In the genomic region with DNA sequence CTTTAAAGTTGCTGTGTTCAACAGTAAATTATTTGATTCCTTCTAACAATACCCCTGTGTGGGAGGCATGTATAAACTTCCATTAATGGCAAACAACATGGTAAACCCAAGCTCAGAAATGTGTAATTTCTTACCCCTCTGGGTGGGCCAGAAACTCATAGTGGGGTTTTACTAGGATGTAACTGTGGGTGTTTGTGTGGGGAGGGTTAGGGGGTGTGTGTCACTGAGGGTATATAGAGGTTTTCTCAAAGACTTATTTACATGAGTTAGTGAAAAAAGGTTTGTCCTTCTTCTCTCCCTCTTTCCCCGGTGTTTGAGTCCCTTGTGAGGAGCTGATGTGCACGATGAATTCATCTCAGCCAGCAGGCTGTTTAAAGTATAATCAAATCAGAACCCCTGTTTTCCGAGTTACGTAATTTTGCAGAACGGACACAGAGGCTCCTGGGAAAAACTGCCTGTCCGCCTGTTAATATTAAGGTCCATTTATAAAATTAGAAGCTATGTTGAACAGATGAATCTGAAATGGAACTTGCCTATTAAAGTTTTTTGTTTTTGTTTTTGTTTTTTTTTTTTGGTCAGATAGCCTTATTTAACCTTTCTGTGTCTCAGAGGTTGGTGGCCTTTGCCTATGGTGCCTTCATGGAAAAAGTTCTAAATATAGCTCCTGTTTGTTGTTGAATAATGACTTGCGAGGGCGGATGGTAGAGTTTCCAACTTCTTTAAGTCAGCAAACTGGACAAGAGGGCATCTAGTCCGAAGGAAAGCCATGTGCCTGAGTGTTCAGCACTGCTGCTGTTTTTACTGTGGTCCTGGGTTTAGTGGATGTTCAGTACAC, we compare ENCODE assay signal across 12 cellular contexts.
DNase-seq lines count a peak whose midpoint lies in the region; ATAC-seq and TF ChIP-seq lines count a peak whose summit lies in the region.
"Had no signal": no experiment of that assay in that cellular context is flagged by ENCODE, and none has a peak within 500 bp of the region (broad histone marks: within the 10 kb centered on the region; RNA-seq: fewer than 3 reads in every experiment).

No MANE protein-coding gene starts in this region.

- no peak for TF ChIP-seq POLR2A in gastroesophageal sphincter (IDR thresholded peaks at IDR 0.05)
- no peak for TF ChIP-seq POLR2A in transverse colon (IDR thresholded peaks at IDR 0.05)
- TF ChIP-seq POLR2A in vagina (IDR thresholded peaks at IDR 0.05): no peak

- 18 to 30% methylated on average over 5 to 9 of the region's 9 CpGs for WGBS in gastroesophageal sphincter (ENCODE audit: low coverage in 1 of 2), 2 donors
- WGBS in transverse colon (ENCODE audit: low coverage in 1 of 2), 2 donors: 73 to 84% methylated on average over 9 of the region's 9 CpGs

- H3K4me3 Mint-ChIP-seq in activated T-helper 1 cell treated with anti-CD3 and anti-CD28 coated beads, Interleukin-12 subunit alpha, Interleukin-12 subunit beta, Interleukin-2, Interleukin-4 antibody, amounts not matched to agents 30 ng/mL and 10 ng/mL and 1 ng/mL, durations not matched to agents 14 hours and 24 hours and 36 hours: no peak overlapping the region
- H3K4me3 Mint-ChIP-seq in activated CD4-positive, alpha-beta T cell treated with anti-CD3 and anti-CD28 coated beads, Interleukin-2, amount 10 ng/mL, durations not matched to agents 7 days and 5 days: no peak overlapping the region
- H3K4me3 Mint-ChIP-seq: activated naive CD8-positive, alpha-beta T cell had no signal

- H3K27ac ChIP-seq in gastroesophageal sphincter: peak overlapping the region; percentile 34 to 67 (median 46)
- H3K27ac ChIP-seq in transverse colon: peak overlapping the region in 3 of 4 donors; percentile 1 to 13 (median 11)
- H3K27ac ChIP-seq in vagina: no peak overlapping the region

- CTCF ChIA-PET in activated CD4-positive, alpha-beta T cell treated with anti-CD3 and anti-CD28 coated beads, Interleukin-2, amount 10 ng/mL, durations not matched to agents 7 days and 5 days (lab: Charles Lee): interaction anchor here (1.3 kb wide), 1 partner anchor 9 kb away, joined by 3 read pairs; no protein-coding TSS in a partner anchor

- no peaks in the 10 kb centered on the region for H3K27me3 Mint-ChIP-seq in activated T-helper 1 cell treated with anti-CD3 and anti-CD28 coated beads, Interleukin-12 subunit alpha, Interleukin-12 subunit beta, Interleukin-2, Interleukin-4 antibody, amounts not matched to agents 30 ng/mL and 10 ng/mL and 1 ng/mL, durations not matched to agents 14 hours and 24 hours and 36 hours (ENCODE audit: insufficient read depth)
- H3K27me3 Mint-ChIP-seq in activated CD4-positive, alpha-beta T cell treated with anti-CD3 and anti-CD28 coated beads, Interleukin-2, amount 10 ng/mL, durations not matched to agents 7 days and 5 days: no peaks in the 10 kb centered on the region
- H3K27me3 Mint-ChIP-seq: activated naive CD8-positive, alpha-beta T cell had no signal

- H3K27ac Mint-ChIP-seq in activated T-helper 1 cell treated with anti-CD3 and anti-CD28 coated beads, Interleukin-12 subunit alpha, Interleukin-12 subunit beta, Interleukin-2, Interleukin-4 antibody, amounts not matched to agents 30 ng/mL and 10 ng/mL and 1 ng/mL, durations not matched to agents 14 hours and 24 hours and 36 hours: peak overlapping the region; percentile 65
- no peak overlapping the region for H3K27ac Mint-ChIP-seq in activated CD4-positive, alpha-beta T cell treated with anti-CD3 and anti-CD28 coated beads, Interleukin-2, amount 10 ng/mL, durations not matched to agents 7 days and 5 days
- H3K27ac Mint-ChIP-seq: activated naive CD8-positive, alpha-beta T cell had no signal

- peaks cover 47% of the 10 kb centered on the region for H3K4me1 Mint-ChIP-seq in activated T-helper 1 cell treated with anti-CD3 and anti-CD28 coated beads, Interleukin-12 subunit alpha, Interleukin-12 subunit beta, Interleukin-2, Interleukin-4 antibody, amounts not matched to agents 30 ng/mL and 10 ng/mL and 1 ng/mL, durations not matched to agents 14 hours and 24 hours and 36 hours (ENCODE audit: low read depth)
- H3K4me1 Mint-ChIP-seq in activated CD4-positive, alpha-beta T cell treated with anti-CD3 and anti-CD28 coated beads, Interleukin-2, amount 10 ng/mL, durations not matched to agents 7 days and 5 days: peaks cover 11% of the 10 kb centered on the region

- H3K36me3 ChIP-seq in gastroesophageal sphincter: peaks cover 0 to 3% of the 10 kb centered on the region in 2 donors
- no peaks in the 10 kb centered on the region for H3K36me3 ChIP-seq in transverse colon
- no peaks in the 10 kb centered on the region for H3K36me3 ChIP-seq in vagina

- TF ChIP-seq CTCF in gastroesophageal sphincter (IDR thresholded peaks at IDR 0.05) (no peak), transverse colon (IDR thresholded peaks at IDR 0.05) (no peak), vagina (IDR thresholded peaks at IDR 0.05) (no peak)

- peaks cover 29% of the 10 kb centered on the region for H3K36me3 Mint-ChIP-seq in activated T-helper 1 cell treated with anti-CD3 and anti-CD28 coated beads, Interleukin-12 subunit alpha, Interleukin-12 subunit beta, Interleukin-2, Interleukin-4 antibody, amounts not matched to agents 30 ng/mL and 10 ng/mL and 1 ng/mL, durations not matched to agents 14 hours and 24 hours and 36 hours (ENCODE audit: low read depth)
- H3K36me3 Mint-ChIP-seq in activated CD4-positive, alpha-beta T cell treated with anti-CD3 and anti-CD28 coated beads, Interleukin-2, amount 10 ng/mL, durations not matched to agents 7 days and 5 days (ENCODE audit: low read depth): peaks cover 18% of the 10 kb centered on the region

- ATAC-seq in gastroesophageal sphincter: no peak
- no peak for ATAC-seq in HG02678 (IDR thresholded peaks at IDR 0.05; ENCODE audit: unreplicated experiment)

- H3K4me3 ChIP-seq in gastroesophageal sphincter (no peak overlapping the region), transverse colon (no peak overlapping the region), vagina (no peak overlapping the region)

- TF ChIP-seq EP300 in gastroesophageal sphincter (IDR thresholded peaks at IDR 0.05) (no peak), transverse colon (IDR thresholded peaks at IDR 0.05; ENCODE audit: low read depth) (no peak)

- H3K4me1 ChIP-seq in gastroesophageal sphincter: peaks cover 0 to 22% (median 0%) of the 10 kb centered on the region in 3 donors
- no peaks in the 10 kb centered on the region for H3K4me1 ChIP-seq in transverse colon
- H3K4me1 ChIP-seq in vagina: no peaks in the 10 kb centered on the region

- H3K27me3 ChIP-seq in gastroesophageal sphincter (no peaks in the 10 kb centered on the region), transverse colon (no peaks in the 10 kb centered on the region), vagina (no peaks in the 10 kb centered on the region)

- no peaks in the 10 kb centered on the region for H3K9me3 ChIP-seq in gastroesophageal sphincter
- no peaks in the 10 kb centered on the region for H3K9me3 ChIP-seq in transverse colon
- no peaks in the 10 kb centered on the region for H3K9me3 ChIP-seq in vagina

- in situ Hi-C loops in transverse colon (cut with MboI; ENCODE audit: low pct_ligation_motif_present in 1 of 4, low pct_unique_long_range_greater_than_20kb in 1 of 4, low sequenced_read_pairs in 3 of 4): no loop called here

- no peaks in the 10 kb centered on the region for H3K9me3 Mint-ChIP-seq in activated T-helper 1 cell treated with anti-CD3 and anti-CD28 coated beads, Interleukin-12 subunit alpha, Interleukin-12 subunit beta, Interleukin-2, Interleukin-4 antibody, amounts not matched to agents 30 ng/mL and 10 ng/mL and 1 ng/mL, durations not matched to agents 14 hours and 24 hours and 36 hours
- H3K9me3 Mint-ChIP-seq in activated CD4-positive, alpha-beta T cell treated with anti-CD3 and anti-CD28 coated beads, Interleukin-2, amount 10 ng/mL, durations not matched to agents 7 days and 5 days: no peaks in the 10 kb centered on the region

- POLR2A ChIA-PET in activated CD4-positive, alpha-beta T cell treated with anti-CD3 and anti-CD28 coated beads, Interleukin-2, amount 10 ng/mL, durations not matched to agents 7 days and 5 days (lab: Charles Lee): no interaction called here

- intact Hi-C loops in activated T-helper 1 cell treated with anti-CD3 and anti-CD28 coated beads, Interleukin-12 subunit alpha, Interleukin-12 subunit beta, Interleukin-2, Interleukin-4 antibody, amounts not matched to agents 30 ng/mL and 10 ng/mL and 1 ng/mL, durations not matched to agents 14 hours and 24 hours and 36 hours (cut with micrococcal nuclease): no loop called here
- intact Hi-C loops in transverse colon (cut with DNase I; ENCODE audit: low total_unique reads) (no loop called here), vagina (cut with DNase I) (no loop called here)

- DNase-seq in activated T-helper 1 cell treated with anti-CD3 and anti-CD28 coated beads, Interleukin-12 subunit alpha, Interleukin-12 subunit beta, Interleukin-2, Interleukin-4 antibody, amounts not matched to agents 30 ng/mL and 10 ng/mL and 1 ng/mL, durations not matched to agents 14 hours and 24 hours and 36 hours (ENCODE audit: low spot score): no peak
- DNase-seq in myocyte (ENCODE audit: low read depth) (peak; percentile 60), transverse colon (no peak), vagina (ENCODE audit: extremely low spot score in 2 of 2) (no peak)
- DNase-seq in activated CD4-positive, alpha-beta T cell treated with anti-CD3 and anti-CD28 coated beads, Interleukin-2, amount 10 ng/mL, durations not matched to agents 7 days and 5 days: no peak
- DNase-seq: central memory CD4-positive, alpha-beta T cell; NCI-H82; RPMI8226; stimulated activated CD4-positive, alpha-beta T cell treated with anti-CD3 and anti-CD28 coated beads, Interleukin-2, amount 100 ng/mL, for 48 hours had no signal
